20 cellular contexts compared by ENCODE assay signal in the genomic region with DNA sequence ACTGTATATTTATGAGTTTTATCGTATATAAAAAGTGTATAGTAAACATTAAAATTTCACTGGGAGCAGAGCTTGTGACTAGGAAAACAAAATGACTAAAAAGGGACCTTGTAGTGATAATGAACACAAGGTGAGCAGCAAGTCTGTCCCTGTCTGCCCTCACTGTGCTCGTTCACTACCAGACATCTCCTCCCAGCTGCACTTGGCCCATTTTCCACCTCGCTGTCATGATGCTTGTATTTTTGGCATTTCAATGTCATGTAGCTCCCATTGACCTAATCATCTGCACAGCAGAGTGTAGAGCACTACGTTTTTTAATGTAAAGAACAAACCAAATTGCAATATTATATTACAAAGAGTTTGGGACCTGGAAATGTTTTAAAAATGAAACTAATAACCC.
"Had no signal": no experiment of that assay in that cellular context is flagged by ENCODE, and none has a peak within 500 bp of the region (broad histone marks: within the 10 kb centered on the region; RNA-seq: fewer than 3 reads in every experiment).

No MANE protein-coding gene starts in this region.

- H3K27me3 Mint-ChIP-seq: IgD-negative memory B cell had no signal

- H3K4me3 Mint-ChIP-seq: IgD-negative memory B cell had no signal

- DNase-seq: MM.1S, NCI-H1092 treated with DMSO at 0.1 percent for 48 hours, NCI-H1436, NCI-H187, NCI-H2029, NCI-H2081 treated with DMSO at 0.1 percent for 48 hours, NCI-H2171, NCI-H446, NCI-H510A, NCI-H524 treated with DMSO at 0.1 percent for 48 hours, NCI-H69, NCI-H774, RPMI8226, SHP77 treated with DMSO at 0.1 percent for 48 hours, SJCRH30 had no signal

- H3K27ac ChIP-seq: HL-60, KMS-11, SJCRH30 had no signal

- H3K9me3 ChIP-seq: SJCRH30 had no signal

- H3K27me3 ChIP-seq: SJCRH30 had no signal

- H3K4me2 ChIP-seq: KMS-11 had no signal

- H3K9ac ChIP-seq: KMS-11 had no signal

- ATAC-seq: K562, SK-N-SH treated with all-trans-retinoic acid at 6 μM for 48 hours had no signal

- H3K4me3 ChIP-seq: K562, SJCRH30 had no signal
